Comparison of ENCODE assay signal across 8 cellular contexts in the genomic region with DNA sequence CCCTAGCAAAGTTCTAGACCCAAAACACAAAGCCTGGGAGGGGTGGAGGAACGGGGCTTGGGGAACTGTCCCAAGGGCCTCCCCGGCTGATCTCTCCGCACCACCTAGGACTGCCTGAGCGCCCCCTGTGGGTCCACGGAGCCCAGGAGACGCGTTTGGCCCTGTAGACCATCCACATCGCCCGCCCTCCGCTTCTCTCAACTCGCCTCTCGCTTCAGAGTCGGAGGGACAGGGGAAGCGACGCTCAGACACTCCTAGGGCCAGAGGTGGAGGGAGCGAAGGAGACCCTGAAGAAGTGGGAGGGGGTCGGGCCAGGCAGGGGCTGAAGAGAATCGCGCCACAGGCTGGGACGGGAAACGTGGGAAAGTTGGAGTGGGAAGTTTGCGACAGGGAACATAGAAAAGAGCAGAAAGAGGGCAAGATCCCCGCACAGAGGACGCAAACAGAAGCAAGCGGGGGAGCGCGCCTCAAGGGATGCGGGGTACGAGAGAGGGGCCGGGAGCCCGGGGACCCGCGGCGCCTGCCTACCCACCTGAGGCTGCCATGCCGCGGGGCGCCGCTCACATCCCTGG. TPM values are rescaled to one million over a fixed set of nuclear protein-coding genes. Genes with fewer than 3 reads are reported as not detected.
DNase-seq lines count a peak whose midpoint lies in the region; ATAC-seq and TF ChIP-seq lines count a peak whose summit lies in the region.

No MANE protein-coding gene starts in this region.

- POLR2A ChIA-PET in AG04449 (lab: Yijun Ruan, JAX) = no interaction called here

- ATAC-seq in GM19023 (IDR thresholded peaks at IDR 0.05; ENCODE audit: unreplicated experiment) (peak; percentile 67), HG03439 (IDR thresholded peaks at IDR 0.05; ENCODE audit: unreplicated experiment) (peak; percentile 47), left colon (peak; percentile 63)

- H3K27me3 Mint-ChIP-seq in brain = peaks cover 39% of the 10 kb centered on the region

- H3K4me1 Mint-ChIP-seq in brain = peaks cover 10% of the 10 kb centered on the region

- no peaks in the 10 kb centered on the region for H3K36me3 Mint-ChIP-seq in brain

- DNase-seq in AG04449 (ENCODE audit: low read depth, low spot score) (no peak), T-helper 1 cell (peak in 3 of 5 donors; percentile 6 to 44 (median 7)), left colon (peak; percentile 61 to 87), GM19240 (ENCODE audit: insufficient read length, low spot score) (no peak)
- DNase-seq in stimulated activated CD4-positive, alpha-beta T cell treated with anti-CD3 and anti-CD28 coated beads, Interleukin-2, amount 100 ng/mL, for 4 hours (ENCODE audit: low read depth) = peak; percentile 28

- CTCF ChIA-PET in AG04449 (lab: Yijun Ruan, JAX) = no interaction called here

- H3K9me3 Mint-ChIP-seq in brain = peaks cover 0 to 13% (median 4%) of the 10 kb centered on the region in 5 experiments

- H3K4me3 ChIP-seq in AG04449 (ENCODE audit: low read depth, low read length) = peak overlapping the region; percentile 8

- TF ChIP-seq CTCF in AG04449 (IDR thresholded peaks at IDR 0.05; ENCODE audit: insufficient read depth, low read length, missing control alignments) (peak; percentile 15), brain (conservative IDR thresholded peaks at IDR 0.05) (peak in 1 of 2 experiments; percentile 38)

- peak overlapping the region in 2 of 5 experiments; percentile 45 to 74 for H3K27ac Mint-ChIP-seq in brain

- peak overlapping the region; percentile 84 to 87 (median 87) for H3K4me3 Mint-ChIP-seq in brain

- intact Hi-C loops in left colon (cut with DNase I, micrococcal nuclease) = no loop called here

RNA-seq across cellular contexts. Expression of a gene that starts 0.4 kb away (rescaled TPM):
- polyA plus RNA-seq in brain (ENCODE audit: insufficient read depth, low read depth, low replicate concordance) = 3.4 TPM
- 10 to 100 TPM; 10.1 to 13.0 TPM for total RNA-seq in left colon

Comparison
In these comparisons a context has a peak if more than half of its experiments do, and no peak if none do; other contexts are left out.
1. DNase-seq: peak in T-helper 1 cell (3 of 5), left colon (2 of 2) and stimulated activated CD4-positive, alpha-beta T cell treated with anti-CD3 and anti-CD28 coated beads, Interleukin-2, amount 100 ng/mL, for 4 hours (single experiment); none in AG04449 (single experiment) and GM19240 (single experiment).
2. Peak in every context shown above with its lines, with median percentiles within 50 percentile points of each other: ATAC-seq.